10 cellular contexts compared by ENCODE assay signal in genomic region chr18:35045121-35045520, GRCh38. TPM values are rescaled to one million over a fixed set of nuclear protein-coding genes. Genes with fewer than 3 reads are reported as not detected.
A peak's percentile ranks its signal among the peaks of the same experiment; 100 is the strongest.
DNase-seq lines count a peak whose midpoint lies in the region; ATAC-seq and TF ChIP-seq lines count a peak whose summit lies in the region.
"Had no signal": no experiment of that assay in that cellular context is flagged by ENCODE, and none has a peak within 500 bp of the region (broad histone marks: within the 10 kb centered on the region; RNA-seq: fewer than 3 reads in every experiment).

No MANE protein-coding gene starts in this region.

- no peak for TF ChIP-seq CTCF in CD14-positive monocyte (IDR thresholded peaks at IDR 0.05)

- peak overlapping the region in 1 of 2 donors; percentile 18 for H3K4me3 Mint-ChIP-seq in CD14-positive monocyte
- no peak overlapping the region for H3K4me3 Mint-ChIP-seq in memory B cell

- no peaks in the 10 kb centered on the region for H3K9me3 ChIP-seq in SK-N-MC (ENCODE audit: low read depth, low read length)

- no peak overlapping the region for H3K9ac ChIP-seq in SK-N-MC (ENCODE audit: insufficient read length)

- peaks cover 80% of the 10 kb centered on the region for H3K4me1 Mint-ChIP-seq in CD14-positive monocyte
- H3K4me1 Mint-ChIP-seq in memory B cell, result peaks cover 65% of the 10 kb centered on the region

- intact Hi-C loops in CD14-positive monocyte (cut with micrococcal nuclease), result no loop called here

- H3K36me3 Mint-ChIP-seq in CD14-positive monocyte (peaks cover 3 to 5% of the 10 kb centered on the region in 2 donors), memory B cell (peaks cover 4% of the 10 kb centered on the region)

- H3K4me3 ChIP-seq in SK-N-MC, result peak overlapping the region; percentile 47

- H3K27me3 Mint-ChIP-seq in CD14-positive monocyte (ENCODE audit: low read depth in 3 of 3) (peaks cover 0 to 2% (median 1%) of the 10 kb centered on the region in 3 donors), memory B cell (no peaks in the 10 kb centered on the region)

- DNase-seq in CD14-positive monocyte (ENCODE audit: low spot score) (no peak), EL (peak; percentile 76), SK-N-MC (ENCODE audit: low read depth, low spot score) (peak; percentile 37), memory B cell (ENCODE audit: low spot score in 2 of 2) (no peak), kidney glomerular epithelial cell (lab: John Stamatoyannopoulos, UW) (no peak)
- DNase-seq: activated CD4-positive, alpha-beta T cell treated with anti-CD3 and anti-CD28 coated beads for 4 hours; NCI-H2029 had no signal

- H3K27ac Mint-ChIP-seq in CD14-positive monocyte (peak overlapping the region in 4 of 7 donors; percentile 2 to 60 (median 40)), memory B cell (peak overlapping the region; percentile 100)

- H3K27ac ChIP-seq in SK-N-MC, result 0 out of 2 replicates have a peak overlapping the region, but pooled peaks have one; percentile 20

- H3K36me3 ChIP-seq in SK-N-MC (ENCODE audit: insufficient read depth, low read length), result no peaks in the 10 kb centered on the region

- ATAC-seq in memory B cell (ENCODE audit: low read depth) (no peak), HG03432 (IDR thresholded peaks at IDR 0.05; ENCODE audit: unreplicated experiment) (no peak), GM18517 (IDR thresholded peaks at IDR 0.05; ENCODE audit: unreplicated experiment) (no peak), GM19467 (IDR thresholded peaks at IDR 0.05; ENCODE audit: unreplicated experiment) (no peak)

- H3K9me3 Mint-ChIP-seq in CD14-positive monocyte (peaks cover 0 to 5% (median 0%) of the 10 kb centered on the region in 7 donors), memory B cell (no peaks in the 10 kb centered on the region)

RNA-seq across cellular contexts. Expression of gene MAPRE2, which starts 3.9 kb away (rescaled TPM):
- polyA plus RNA-seq in CD14-positive monocyte, result 10 to 100 TPM; 37.1 to 48.1 TPM

Comparison
In these comparisons a context has a peak if more than half of its experiments do, and no peak if none do; other contexts are left out.
1. DNase-seq: peak in EL (single experiment) and SK-N-MC (single experiment); none in CD14-positive monocyte (single experiment), memory B cell (0 of 2) and kidney glomerular epithelial cell (single experiment).